Comparison of ENCODE assay signal across 23 cellular contexts in the genomic region with DNA sequence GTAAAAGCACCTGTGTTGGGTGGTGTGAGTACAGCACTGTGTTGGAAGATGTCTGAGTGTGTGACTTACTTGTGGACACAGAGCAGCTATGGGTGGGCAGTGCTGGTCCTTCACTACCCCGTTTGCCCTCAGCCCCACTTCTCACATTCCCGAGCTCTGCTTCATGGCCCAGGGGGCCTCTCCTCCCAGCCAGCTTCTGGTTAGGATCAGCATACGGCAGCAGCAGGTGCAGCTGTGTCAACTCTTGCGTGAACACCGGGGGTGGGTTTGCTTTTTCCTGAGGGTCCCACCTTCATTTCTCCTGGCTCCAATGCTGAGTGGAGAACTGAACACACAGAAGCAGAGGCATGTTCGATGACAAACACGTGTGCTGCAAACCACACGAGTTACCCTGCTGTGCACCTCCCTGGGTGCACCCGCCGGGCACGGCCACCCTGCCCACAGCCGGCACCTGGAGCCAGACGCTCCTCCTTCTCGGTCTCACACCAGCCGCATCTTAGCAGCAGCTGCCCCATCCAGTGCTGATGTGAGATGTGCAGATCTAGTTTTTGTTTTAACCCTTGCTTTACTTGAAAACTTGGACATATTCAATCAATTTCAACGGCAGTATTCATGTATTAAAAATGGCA. TPM values are rescaled to one million over a fixed set of nuclear protein-coding genes. Genes with fewer than 3 reads are reported as not detected.
DNase-seq lines count a peak whose midpoint lies in the region; ATAC-seq and TF ChIP-seq lines count a peak whose summit lies in the region.
"Had no signal": no experiment of that assay in that cellular context is flagged by ENCODE, and none has a peak within 500 bp of the region (broad histone marks: within the 10 kb centered on the region; RNA-seq: fewer than 3 reads in every experiment).

No MANE protein-coding gene starts in this region.

- H3F3A ChIP-seq in neural progenitor cell (ENCODE audit: low read depth), result peaks cover 29% of the 10 kb centered on the region

- peak overlapping the region; percentile 29 for H3K27ac Mint-ChIP-seq in CD8-positive, alpha-beta T cell
- H3K27ac Mint-ChIP-seq in neural progenitor cell, result peak overlapping the region; percentile 21
- H3K27ac Mint-ChIP-seq: activated CD8-positive, alpha-beta T cell treated with anti-CD3 and anti-CD28 coated beads, Interleukin-2, amount 10 ng/mL, durations not matched to agents 7 days and 5 days; dendritic cell treated with granulocyte-macrophage colony-stimulating factor and Interleukin-4, amounts not matched to agents 40 ng/mL and 50 ng/mL, for 4 days had no signal

- H3K27me3 Mint-ChIP-seq in CD8-positive, alpha-beta T cell (ENCODE audit: low read depth), result no peaks in the 10 kb centered on the region
- peaks cover 18% of the 10 kb centered on the region for H3K27me3 Mint-ChIP-seq in neural progenitor cell (ENCODE audit: insufficient read depth, low read depth)

- H3K9me3 Mint-ChIP-seq in CD8-positive, alpha-beta T cell, result no peaks in the 10 kb centered on the region
- peaks cover 38% of the 10 kb centered on the region for H3K9me3 Mint-ChIP-seq in neural progenitor cell

- no peak for ATAC-seq in CD8-positive, alpha-beta T cell
- ATAC-seq: activated CD8-positive, alpha-beta T cell treated with anti-CD3 and anti-CD28 coated beads, Interleukin-2, amount 10 ng/mL, durations not matched to agents 7 days and 5 days; activated T-cell treated with anti-CD3 and anti-CD28 coated beads, Interleukin-2, amount 50 U/mL, for 72 hours; gastroesophageal sphincter; left lobe of liver had no signal

- no peak overlapping the region for H3K4me3 ChIP-seq in CD8-positive, alpha-beta T cell (ENCODE audit: low read depth, low read length)
- no peak overlapping the region for H3K4me3 ChIP-seq in neural progenitor cell
- H3K4me3 ChIP-seq: breast epithelium, gastroesophageal sphincter, ovary, skin epidermis had no signal

- intact Hi-C loops in CD8-positive, alpha-beta T cell (cut with DNase I, micrococcal nuclease), result no loop called here

- H3K36me3 ChIP-seq in CD8-positive, alpha-beta T cell (ENCODE audit: insufficient read depth, low read length), result peaks cover 10% of the 10 kb centered on the region
- H3K36me3 ChIP-seq in neural progenitor cell, result no peaks in the 10 kb centered on the region
- H3K36me3 ChIP-seq: ovary had no signal

- no peak overlapping the region for H3K4me3 Mint-ChIP-seq in CD8-positive, alpha-beta T cell
- H3K4me3 Mint-ChIP-seq in neural progenitor cell, result no peak overlapping the region
- H3K4me3 Mint-ChIP-seq: activated CD8-positive, alpha-beta T cell treated with anti-CD3 and anti-CD28 coated beads, Interleukin-2, amount 10 ng/mL, durations not matched to agents 7 days and 5 days; activated T-cell treated with anti-CD3 and anti-CD28 coated beads, Interleukin-2, amount 50 U/mL, for 72 hours; dendritic cell treated with granulocyte-macrophage colony-stimulating factor and Interleukin-4, amounts not matched to agents 40 ng/mL and 50 ng/mL, for 4 days had no signal

- no peaks in the 10 kb centered on the region for H3K79me2 ChIP-seq in neural progenitor cell (ENCODE audit: low read depth)

- H3K27me3 ChIP-seq in CD8-positive, alpha-beta T cell (ENCODE audit: insufficient read depth, low read length), result no peaks in the 10 kb centered on the region
- H3K27me3 ChIP-seq in neural progenitor cell, result no peaks in the 10 kb centered on the region
- H3K27me3 ChIP-seq: breast epithelium, gastroesophageal sphincter, ovary had no signal

- H3K9me3 ChIP-seq in CD8-positive, alpha-beta T cell (ENCODE audit: low read length), result no peaks in the 10 kb centered on the region
- H3K9me3 ChIP-seq in neural progenitor cell (ENCODE audit: low read depth), result peaks cover 17% of the 10 kb centered on the region
- H3K9me3 ChIP-seq: ovary had no signal

- H2AFZ ChIP-seq in neural progenitor cell (replicated peaks), result no peak overlapping the region

- no peak for TF ChIP-seq CTCF in CD8-positive, alpha-beta T cell (IDR thresholded peaks at IDR 0.05)
- no peak for TF ChIP-seq CTCF in neural progenitor cell (IDR thresholded peaks at IDR 0.05)

- no peaks in the 10 kb centered on the region for H4K20me1 ChIP-seq in neural progenitor cell (ENCODE audit: low read depth)

- H3K36me3 Mint-ChIP-seq in CD8-positive, alpha-beta T cell, result peaks cover 41% of the 10 kb centered on the region
- peaks cover 40% of the 10 kb centered on the region for H3K36me3 Mint-ChIP-seq in neural progenitor cell

- no peak overlapping the region for H3K27ac ChIP-seq in CD8-positive, alpha-beta T cell (ENCODE audit: low read depth, low read length)
- no peak overlapping the region for H3K27ac ChIP-seq in neural progenitor cell
- no peak overlapping the region for H3K27ac ChIP-seq in caudate nucleus (ENCODE audit: low read depth, low read length)
- H3K27ac ChIP-seq: breast epithelium, gastroesophageal sphincter, ovary, skin epidermis had no signal

- no peaks in the 10 kb centered on the region for H3K4me1 Mint-ChIP-seq in CD8-positive, alpha-beta T cell (ENCODE audit: low read depth)
- H3K4me1 Mint-ChIP-seq in neural progenitor cell, result peaks cover 6% of the 10 kb centered on the region

- CTCF ChIA-PET in CD8-positive, alpha-beta T cell (lab: Charles Lee), result no interaction called here

- TF ChIP-seq POLR2A in GM19193 (IDR thresholded peaks at IDR 0.05; ENCODE audit: extremely low read depth, insufficient read depth, insufficient read length), result peak; percentile 31

- POLR2A ChIA-PET in CD8-positive, alpha-beta T cell (lab: Charles Lee), result no interaction called here

- no peak overlapping the region for H3K9ac ChIP-seq in neural progenitor cell

- H3K4me2 ChIP-seq in neural progenitor cell, result no peak overlapping the region

- DNase-seq in CD8-positive, alpha-beta T cell, result no peak
- DNase-seq in neural progenitor cell (ENCODE audit: low spot score) (no peak), dermis blood vessel endothelial cell (no peak), caudate nucleus (lab: John Stamatoyannopoulos, UW) (no peak), activated gamma-delta T cell treated with Interleukin-2 at 50 U/mL for 16 hours (no peak), NCI-H2029 (lab: John Stamatoyannopoulos, UW) (no peak)
- DNase-seq: activated CD8-positive, alpha-beta T cell treated with anti-CD3 and anti-CD28 coated beads, Interleukin-2, amount 10 ng/mL, durations not matched to agents 7 days and 5 days; activated T-cell treated with anti-CD3 and anti-CD28 coated beads, Interleukin-2, amount 50 U/mL, for 72 hours; erythroblast; NCI-H226; ovary; stimulated activated CD4-positive, alpha-beta T cell treated with anti-CD3 and anti-CD28 coated beads, Interleukin-2, amount 100 ng/mL, for 48 hours; T-helper 1 cell had no signal

- H3K4me1 ChIP-seq in CD8-positive, alpha-beta T cell (ENCODE audit: insufficient read depth, low read length), result no peaks in the 10 kb centered on the region
- H3K4me1 ChIP-seq in neural progenitor cell, result no peaks in the 10 kb centered on the region
- H3K4me1 ChIP-seq: breast epithelium, gastroesophageal sphincter had no signal

TF ChIP-seq in PFSK-1, 5 proteins besides CTCF, POLR2A, EP300 and RAD21:
- TF ChIP-seq FOXP2 (optimal IDR thresholded peaks at IDR 0.05; ENCODE audit: borderline replicate concordance, extremely low read depth, extremely low read length, insufficient read depth) (no peak), POLR2AphosphoS5 (IDR thresholded peaks at IDR 0.05; ENCODE audit: low read depth, low read length) (peak; percentile 48; the same call in 1 of the 2 replicates)

RNA-seq across cellular contexts. Expression of a gene that starts 14.9 kb away (rescaled TPM):
- total RNA-seq in CD8-positive, alpha-beta T cell, result not detected
- 0.18 TPM for polyA plus RNA-seq in PFSK-1 (2012; ENCODE audit: insufficient read length, low read depth)
- total RNA-seq in neural progenitor cell (ENCODE audit: low replicate concordance) (0.19 and 0.32 TPM in 2 replicates), dermis blood vessel endothelial cell (not detected in 2 replicates)
- total RNA-seq: activated CD8-positive, alpha-beta T cell treated with anti-CD3 and anti-CD28 coated beads, Interleukin-2, amount 10 ng/mL, durations not matched to agents 7 days and 5 days; activated T-cell treated with anti-CD3 and anti-CD28 coated beads, Interleukin-2, amount 50 U/mL, for 72 hours; G401; gastroesophageal sphincter; HT-29; left lobe of liver; LHCN-M2 had no signal
